ENCODE assay signal across 33 cellular contexts in the genomic region with DNA sequence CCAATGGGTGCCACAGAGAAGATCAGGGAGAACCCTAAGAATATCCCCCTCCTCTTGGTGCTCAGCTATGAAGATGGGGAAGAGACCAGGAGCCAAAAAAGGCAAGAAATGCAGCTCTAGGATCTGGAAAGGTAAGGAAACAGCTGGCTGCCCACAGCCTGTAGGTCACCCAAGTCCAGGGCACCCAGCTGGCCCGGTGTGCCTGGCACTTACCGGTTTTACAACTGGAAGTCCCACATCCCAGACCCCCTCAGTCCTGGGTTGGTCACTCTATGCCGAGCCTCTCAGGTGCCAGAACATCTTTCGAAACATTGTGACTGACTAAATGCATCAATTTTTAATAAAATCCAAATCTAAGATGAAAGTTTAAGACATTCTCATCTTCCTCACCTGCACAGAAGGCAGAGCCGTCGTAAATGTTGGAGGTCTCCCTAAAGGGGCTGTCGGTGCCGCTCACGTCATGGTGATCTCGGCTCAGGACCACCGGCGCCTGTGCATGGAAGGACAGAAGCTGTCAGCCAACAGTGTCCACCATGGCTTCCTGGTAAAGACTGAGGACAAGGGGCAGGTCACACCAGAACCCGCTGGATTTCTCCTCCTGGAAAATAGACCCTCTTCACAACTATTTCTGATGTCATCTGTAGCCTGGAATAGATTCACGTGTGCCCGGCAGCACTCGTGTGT. TPM values are rescaled to one million over a fixed set of nuclear protein-coding genes. Genes with fewer than 3 reads are reported as not detected.
"Had no signal": no experiment of that assay in that cellular context is flagged by ENCODE, and none has a peak within 500 bp of the region (broad histone marks: within the 10 kb centered on the region; RNA-seq: fewer than 3 reads in every experiment).

No MANE protein-coding gene starts in this region.

- H3K4me1 ChIP-seq: body of pancreas, colonic mucosa, gastroesophageal sphincter had no signal

- H3K9me3 Mint-ChIP-seq: activated CD4-positive, alpha-beta memory T cell treated with anti-CD3 and anti-CD28 coated beads, Interleukin-2, amount 10 ng/mL, durations not matched to agents 7 days and 5 days; activated CD4-positive, alpha-beta T cell treated with anti-CD3 and anti-CD28 coated beads, Interleukin-2, amount 10 ng/mL, durations not matched to agents 7 days and 5 days; activated naive CD4-positive, alpha-beta T cell treated with anti-CD3 and anti-CD28 coated beads, Interleukin-2, amount 10 ng/mL, durations not matched to agents 7 days and 5 days; activated naive CD4-positive, alpha-beta T cell treated with anti-CD3 and anti-CD28 coated beads, Interleukin-2, amount 50 U/mL, for 72 hours; activated naive CD8-positive, alpha-beta T cell treated with anti-CD3 and anti-CD28 coated beads, Interleukin-2, amount 10 ng/mL, durations not matched to agents 7 days and 5 days; activated T-cell treated with anti-CD3 and anti-CD28 coated beads, Interleukin-2, amount 50 U/mL, for 24 hours; activated T-cell treated with anti-CD3 and anti-CD28 coated beads, Interleukin-2, amount 50 U/mL, for 72 hours; T-cell; WTC11 had no signal

- H3K9me3 ChIP-seq: body of pancreas, colonic mucosa, esophagus squamous epithelium, gastroesophageal sphincter, heart right ventricle had no signal

- DNase-seq: activated CD4-positive, alpha-beta memory T cell treated with anti-CD3 and anti-CD28 coated beads, Interleukin-2, amount 10 ng/mL, durations not matched to agents 7 days and 5 days; activated CD4-positive, alpha-beta T cell treated with anti-CD3 and anti-CD28 coated beads for 1 hour; activated CD4-positive, alpha-beta T cell treated with anti-CD3 and anti-CD28 coated beads for 4 hours; activated CD4-positive, alpha-beta T cell treated with anti-CD3 and anti-CD28 coated beads, Interleukin-2, amount 10 ng/mL, durations not matched to agents 7 days and 5 days; activated CD4-positive, alpha-beta T cell treated with anti-CD3 and anti-CD28 coated beads, Interleukin-2, amount 50 U/mL, for 4 hours; activated CD8-positive, alpha-beta memory T cell treated with anti-CD3 and anti-CD28 coated beads, Interleukin-2, amount 50 U/mL, for 48 hours; activated gamma-delta T cell; activated naive CD4-positive, alpha-beta T cell; activated naive CD4-positive, alpha-beta T cell treated with anti-CD3 and anti-CD28 coated beads, Interleukin-2, amount 10 ng/mL, durations not matched to agents 7 days and 5 days; activated naive CD8-positive, alpha-beta T cell treated with anti-CD3 and anti-CD28 coated beads, Interleukin-2, amount 10 ng/mL, durations not matched to agents 7 days and 5 days; activated T-cell treated with anti-CD3 and anti-CD28 coated beads for 4 hours; activated T-cell treated with anti-CD3 and anti-CD28 coated beads, Interleukin-2, amount 50 U/mL, for 24 hours; activated T-cell treated with anti-CD3 and anti-CD28 coated beads, Interleukin-2, amount 50 U/mL, for 72 hours; amniotic stem cell; body of pancreas; caudate nucleus; colonic mucosa; effector CD8-positive, alpha-beta T cell; esophagus squamous epithelium; foreskin melanocyte; heart right ventricle; T-cell; T-helper 2 cell had no signal

- H3K4me3 Mint-ChIP-seq: activated CD4-positive, alpha-beta memory T cell treated with anti-CD3 and anti-CD28 coated beads, Interleukin-2, amount 10 ng/mL, durations not matched to agents 7 days and 5 days; activated CD4-positive, alpha-beta T cell treated with anti-CD3 and anti-CD28 coated beads, Interleukin-2, amount 10 ng/mL, durations not matched to agents 7 days and 5 days; activated naive CD4-positive, alpha-beta T cell treated with anti-CD3 and anti-CD28 coated beads, Interleukin-2, amount 10 ng/mL, durations not matched to agents 7 days and 5 days; activated naive CD8-positive, alpha-beta T cell treated with anti-CD3 and anti-CD28 coated beads, Interleukin-2, amount 10 ng/mL, durations not matched to agents 7 days and 5 days; activated T-cell treated with anti-CD3 and anti-CD28 coated beads, Interleukin-2, amount 50 U/mL, for 24 hours; activated T-cell treated with anti-CD3 and anti-CD28 coated beads, Interleukin-2, amount 50 U/mL, for 72 hours; T-cell; WTC11 had no signal

- H3K4me3 ChIP-seq: body of pancreas, colonic mucosa, esophagus squamous epithelium, gastroesophageal sphincter, heart right ventricle had no signal

- H3K27ac ChIP-seq: colonic mucosa, epithelial cell of prostate, esophagus squamous epithelium, gastroesophageal sphincter, heart right ventricle, VCaP had no signal

- H3K27me3 Mint-ChIP-seq: activated CD4-positive, alpha-beta memory T cell treated with anti-CD3 and anti-CD28 coated beads, Interleukin-2, amount 10 ng/mL, durations not matched to agents 7 days and 5 days; activated CD4-positive, alpha-beta T cell treated with anti-CD3 and anti-CD28 coated beads, Interleukin-2, amount 10 ng/mL, durations not matched to agents 7 days and 5 days; activated naive CD4-positive, alpha-beta T cell treated with anti-CD3 and anti-CD28 coated beads, Interleukin-2, amount 10 ng/mL, durations not matched to agents 7 days and 5 days; activated naive CD8-positive, alpha-beta T cell treated with anti-CD3 and anti-CD28 coated beads, Interleukin-2, amount 10 ng/mL, durations not matched to agents 7 days and 5 days; activated T-cell treated with anti-CD3 and anti-CD28 coated beads, Interleukin-2, amount 50 U/mL, for 24 hours had no signal

- H3K36me3 ChIP-seq: colonic mucosa, esophagus squamous epithelium, gastroesophageal sphincter, heart right ventricle had no signal

- ATAC-seq: activated naive CD4-positive, alpha-beta T cell treated with anti-CD3 and anti-CD28 coated beads, Interleukin-2, amount 50 U/mL, for 72 hours; activated T-cell treated with anti-CD3 and anti-CD28 coated beads, Interleukin-2, amount 50 U/mL, for 72 hours; body of pancreas; gastroesophageal sphincter; T-cell had no signal

- H3K36me3 Mint-ChIP-seq: activated naive CD4-positive, alpha-beta T cell treated with anti-CD3 and anti-CD28 coated beads, Interleukin-2, amount 10 ng/mL, durations not matched to agents 7 days and 5 days; activated naive CD4-positive, alpha-beta T cell treated with anti-CD3 and anti-CD28 coated beads, Interleukin-2, amount 50 U/mL, for 72 hours; activated naive CD8-positive, alpha-beta T cell treated with anti-CD3 and anti-CD28 coated beads, Interleukin-2, amount 10 ng/mL, durations not matched to agents 7 days and 5 days; T-cell; WTC11 had no signal

- H3K27ac Mint-ChIP-seq: activated CD4-positive, alpha-beta memory T cell treated with anti-CD3 and anti-CD28 coated beads, Interleukin-2, amount 10 ng/mL, durations not matched to agents 7 days and 5 days; activated CD4-positive, alpha-beta T cell treated with anti-CD3 and anti-CD28 coated beads, Interleukin-2, amount 10 ng/mL, durations not matched to agents 7 days and 5 days; activated naive CD4-positive, alpha-beta T cell treated with anti-CD3 and anti-CD28 coated beads, Interleukin-2, amount 10 ng/mL, durations not matched to agents 7 days and 5 days; activated naive CD4-positive, alpha-beta T cell treated with anti-CD3 and anti-CD28 coated beads, Interleukin-2, amount 50 U/mL, for 72 hours; activated naive CD8-positive, alpha-beta T cell treated with anti-CD3 and anti-CD28 coated beads, Interleukin-2, amount 10 ng/mL, durations not matched to agents 7 days and 5 days; activated T-cell treated with anti-CD3 and anti-CD28 coated beads, Interleukin-2, amount 50 U/mL, for 24 hours; activated T-cell treated with anti-CD3 and anti-CD28 coated beads, Interleukin-2, amount 50 U/mL, for 72 hours; T-cell; WTC11 had no signal

- H3K27me3 ChIP-seq: body of pancreas, colonic mucosa, heart right ventricle had no signal

RNA-seq across cellular contexts. Expression of a gene that starts 28.5 kb away (rescaled TPM):
- total RNA-seq: activated CD4-positive, alpha-beta memory T cell treated with anti-CD3 and anti-CD28 coated beads, Interleukin-2, amount 10 ng/mL, durations not matched to agents 7 days and 5 days; activated CD4-positive, alpha-beta T cell treated with anti-CD3 and anti-CD28 coated beads, Interleukin-2, amount 10 ng/mL, durations not matched to agents 7 days and 5 days; activated naive CD4-positive, alpha-beta T cell treated with anti-CD3 and anti-CD28 coated beads, Interleukin-2, amount 50 U/mL, for 72 hours; activated naive CD8-positive, alpha-beta T cell treated with anti-CD3 and anti-CD28 coated beads, Interleukin-2, amount 10 ng/mL, durations not matched to agents 7 days and 5 days; activated T-cell treated with anti-CD3 and anti-CD28 coated beads, Interleukin-2, amount 50 U/mL, for 72 hours; body of pancreas; colonic mucosa; dermis microvascular lymphatic vessel endothelial cell; endothelial cell of umbilical vein; esophagus squamous epithelium; fibroblast of lung; fibroblast of villous mesenchyme; gastroesophageal sphincter; glomerular endothelial cell; heart right ventricle; WTC11 had no signal

RNA-seq across cellular contexts. Expression of a gene that starts 34.9 kb away (rescaled TPM):
- total RNA-seq: activated CD4-positive, alpha-beta memory T cell treated with anti-CD3 and anti-CD28 coated beads, Interleukin-2, amount 10 ng/mL, durations not matched to agents 7 days and 5 days; activated CD4-positive, alpha-beta T cell treated with anti-CD3 and anti-CD28 coated beads, Interleukin-2, amount 10 ng/mL, durations not matched to agents 7 days and 5 days; activated naive CD4-positive, alpha-beta T cell treated with anti-CD3 and anti-CD28 coated beads, Interleukin-2, amount 50 U/mL, for 72 hours; activated T-cell treated with anti-CD3 and anti-CD28 coated beads, Interleukin-2, amount 50 U/mL, for 72 hours; dermis microvascular lymphatic vessel endothelial cell; endothelial cell of umbilical vein; fibroblast of villous mesenchyme; glomerular endothelial cell had no signal
